ENCODE assay signal across 1 cellular context in genomic region chr9:137114613-137115393, GRCh38.
TF ChIP-seq lines count a peak whose summit lies in the region.

DPP7 (minus strand) TSS chr9:137114733; CDS start chr9:137114713, 20 bp downstream.

TF ChIP-seq in K562, 482 proteins besides CTCF, POLR2A, EP300 and RAD21 (continued from another document and continues in another):
- TF ChIP-seq, protein P1, sequence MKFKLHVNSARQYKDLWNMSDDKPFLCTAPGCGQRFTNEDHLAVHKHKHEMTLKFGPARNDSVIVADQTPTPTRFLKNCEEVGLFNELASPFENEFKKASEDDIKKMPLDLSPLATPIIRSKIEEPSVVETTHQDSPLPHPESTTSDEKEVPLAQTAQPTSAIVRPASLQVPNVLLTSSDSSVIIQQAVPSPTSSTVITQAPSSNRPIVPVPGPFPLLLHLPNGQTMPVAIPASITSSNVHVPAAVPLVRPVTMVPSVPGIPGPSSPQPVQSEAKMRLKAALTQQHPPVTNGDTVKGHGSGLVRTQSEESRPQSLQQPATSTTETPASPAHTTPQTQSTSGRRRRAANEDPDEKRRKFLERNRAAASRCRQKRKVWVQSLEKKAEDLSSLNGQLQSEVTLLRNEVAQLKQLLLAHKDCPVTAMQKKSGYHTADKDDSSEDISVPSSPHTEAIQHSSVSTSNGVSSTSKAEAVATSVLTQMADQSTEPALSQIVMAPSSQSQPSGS (CRISPR knock-in tag; IDR thresholded peaks at IDR 0.05) = no peak
- TF ChIP-seq SREBF1 (IDR thresholded peaks at IDR 0.05; ENCODE audit: borderline replicate concordance, low read depth, low read length) (no peak), ETS2 (tag; IDR thresholded peaks at IDR 0.05; ENCODE audit: borderline replicate concordance, poor library complexity, severe bottlenecking) (no peak), MCM7 (IDR thresholded peaks at IDR 0.05) (no peak), TARDBP (IDR thresholded peaks at IDR 0.05) (no peak), NKRF (IDR thresholded peaks at IDR 0.05; ENCODE audit: borderline replicate concordance) (no peak), GTF2B (IDR thresholded peaks at IDR 0.05; ENCODE audit: extremely low read depth, insufficient read length) (no peak), PCBP2 (IDR thresholded peaks at IDR 0.05; ENCODE audit: low read depth, low read length, poor library complexity, severe bottlenecking) (no peak), TFAP4 (CRISPR knock-in tag; IDR thresholded peaks at IDR 0.05; ENCODE audit: borderline replicate concordance) (peak; percentile 49; the same call in 1 of the 2 replicates), XRCC4 (IDR thresholded peaks at IDR 0.05; ENCODE audit: extremely low read depth, insufficient read depth, insufficient read length) (no peak), RBM15 (IDR thresholded peaks at IDR 0.05; ENCODE audit: insufficient read depth, low read length) (no peak), RHOXF2B (CRISPR knock-in tag; conservative IDR thresholded peaks at IDR 0.05) (no peak), ZNF584 (CRISPR knock-in tag; IDR thresholded peaks at IDR 0.05; ENCODE audit: low read depth) (no peak), TCF7L2 (IDR thresholded peaks at IDR 0.05; ENCODE audit: low read depth, low read length) (no peak), CHD1 (IDR thresholded peaks at IDR 0.05; ENCODE audit: low read length) (no peak), E2F6 (IDR thresholded peaks at IDR 0.05; ENCODE audit: borderline replicate concordance in 1 of 2, extremely low read depth in 1 of 2, insufficient read depth in 1 of 2, insufficient read length in 1 of 2, low read depth in 1 of 2, low read length in 1 of 2, poor library complexity in 1 of 2, severe bottlenecking in 1 of 2) (peak; percentile 97 to 99), FUS (optimal IDR thresholded peaks at IDR 0.05; ENCODE audit: low read depth, low read length) (no peak), ZNF24 (IDR thresholded peaks at IDR 0.05) (no peak), EGR1 (conservative IDR thresholded peaks at IDR 0.05) (no peak), HIVEP1 (CRISPR knock-in tag; IDR thresholded peaks at IDR 0.05) (no peak), MECOM (CRISPR knock-in tag; IDR thresholded peaks at IDR 0.05) (no peak), ZBTB12 (CRISPR knock-in tag; IDR thresholded peaks at IDR 0.05) (no peak), MTA2 (IDR thresholded peaks at IDR 0.05; ENCODE audit: low read depth) (no peak), PURB (CRISPR knock-in tag; IDR thresholded peaks at IDR 0.05; ENCODE audit: low read depth) (no peak), ZSCAN32 (CRISPR knock-in tag; IDR thresholded peaks at IDR 0.05) (no peak), PHB (CRISPR knock-in tag; IDR thresholded peaks at IDR 0.05) (no peak), ZNF143 (CRISPR knock-in tag; IDR thresholded peaks at IDR 0.05) (no peak), ZNF696 (CRISPR knock-in tag; conservative IDR thresholded peaks at IDR 0.05) (no peak), ZNF318 (IDR thresholded peaks at IDR 0.05; ENCODE audit: borderline replicate concordance in 1 of 2, low read depth in 1 of 2) (no peak), MEF2D (tag; conservative IDR thresholded peaks at IDR 0.05; ENCODE audit: low read depth) (no peak), RFX5 (IDR thresholded peaks at IDR 0.05; ENCODE audit: low read depth, low read length) (no peak), RFX1 (IDR thresholded peaks at IDR 0.05) (no peak), KLF1 (tag; IDR thresholded peaks at IDR 0.05) (0 out of 2 replicates have a peak, but pooled peaks have one; percentile 26), EWSR1 (IDR thresholded peaks at IDR 0.05; ENCODE audit: borderline replicate concordance, low read depth, partially characterized antibody) (no peak), PTRF (tag; IDR thresholded peaks at IDR 0.05) (no peak), PTTG1 (tag; IDR thresholded peaks at IDR 0.05; ENCODE audit: low read depth) (no peak), PRDM10 (IDR thresholded peaks at IDR 0.05; ENCODE audit: partially characterized antibody) (no peak), HNRNPLL (IDR thresholded peaks at IDR 0.05; ENCODE audit: low read depth, low read length, poor library complexity, severe bottlenecking) (no peak)
